In the genomic region with DNA sequence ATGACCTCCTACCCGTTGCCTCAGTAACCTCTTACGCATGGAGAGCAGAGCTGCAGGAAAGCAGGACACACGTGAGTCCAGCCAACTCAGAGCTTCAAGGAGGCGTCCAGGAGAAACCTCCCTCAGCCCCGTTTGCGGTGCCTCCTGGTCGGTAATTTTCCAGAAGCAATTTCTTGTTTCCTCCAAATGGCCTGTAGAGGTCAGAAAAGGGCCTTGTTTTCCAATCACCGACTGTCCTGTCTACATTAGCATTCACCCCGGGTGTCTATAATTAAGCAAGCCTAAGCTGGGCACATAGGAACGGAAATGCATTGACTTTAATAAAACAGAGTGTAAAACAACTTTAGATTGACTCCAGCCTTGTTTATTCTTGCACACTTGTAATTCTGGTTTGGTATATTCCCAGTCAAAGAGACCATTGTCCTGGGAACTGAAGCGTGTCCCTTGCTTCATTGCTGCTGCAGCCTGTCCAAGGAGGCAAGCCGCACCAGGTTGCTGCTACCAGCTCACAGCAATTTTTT, we compare ENCODE assay signal across 8 cellular contexts.
A peak's percentile ranks its signal among the peaks of the same experiment; 100 is the strongest.
DNase-seq lines count a peak whose midpoint lies in the region; ATAC-seq and TF ChIP-seq lines count a peak whose summit lies in the region.

No MANE protein-coding gene starts in this region.

- H3K27ac ChIP-seq in WERI-Rb-1 = no peak overlapping the region
- H3K27ac ChIP-seq in right atrium auricular region = no peak overlapping the region

- H3K4me1 Mint-ChIP-seq in stimulated activated effector memory CD8-positive, alpha-beta T cell treated with anti-CD3 and anti-CD28 coated beads, Interleukin-12 subunit alpha, Interleukin-12 subunit beta, amount 100 ng/mL, for 72 hours = no peaks in the 10 kb centered on the region
- no peaks in the 10 kb centered on the region for H3K4me1 Mint-ChIP-seq in natural killer cell

- no peak overlapping the region for H3K4me3 Mint-ChIP-seq in stimulated activated effector memory CD8-positive, alpha-beta T cell treated with anti-CD3 and anti-CD28 coated beads, Interleukin-12 subunit alpha, Interleukin-12 subunit beta, amount 100 ng/mL, for 72 hours
- no peak overlapping the region for H3K4me3 Mint-ChIP-seq in natural killer cell

- H3K4me3 ChIP-seq in MG63 (no peak overlapping the region), WERI-Rb-1 (ENCODE audit: low read depth, low read length) (no peak overlapping the region), right atrium auricular region (no peak overlapping the region)

- no peaks in the 10 kb centered on the region for H3K27me3 Mint-ChIP-seq in natural killer cell (ENCODE audit: low read depth in 2 of 2)

- DNase-seq in DMS79 (lab: John Stamatoyannopoulos, UW) (peak; percentile 17), MG63 (peak; percentile 29), WERI-Rb-1 (peak; percentile 30), right atrium auricular region (ENCODE audit: low spot score) (no peak), GOT3 (lab: John Stamatoyannopoulos, UW) (no peak), natural killer cell (no peak)
- no peak for DNase-seq in stimulated activated effector memory CD8-positive, alpha-beta T cell treated with anti-CD3 and anti-CD28 coated beads, Interleukin-12 subunit alpha, Interleukin-12 subunit beta, amount 100 ng/mL, for 72 hours (ENCODE audit: low spot score in 2 of 2)

- H3K36me3 Mint-ChIP-seq in stimulated activated effector memory CD8-positive, alpha-beta T cell treated with anti-CD3 and anti-CD28 coated beads, Interleukin-12 subunit alpha, Interleukin-12 subunit beta, amount 100 ng/mL, for 72 hours = no peaks in the 10 kb centered on the region
- no peaks in the 10 kb centered on the region for H3K36me3 Mint-ChIP-seq in natural killer cell

- H3K27me3 ChIP-seq in MG63 (no peaks in the 10 kb centered on the region), WERI-Rb-1 (ENCODE audit: insufficient read depth, low read depth, severe bottlenecking) (peaks cover 10% of the 10 kb centered on the region), right atrium auricular region (no peaks in the 10 kb centered on the region)

- no peaks in the 10 kb centered on the region for H3K9me3 Mint-ChIP-seq in stimulated activated effector memory CD8-positive, alpha-beta T cell treated with anti-CD3 and anti-CD28 coated beads, Interleukin-12 subunit alpha, Interleukin-12 subunit beta, amount 100 ng/mL, for 72 hours
- no peaks in the 10 kb centered on the region for H3K9me3 Mint-ChIP-seq in natural killer cell

- intact Hi-C loops in natural killer cell (cut with micrococcal nuclease) = no loop called here

- H3K4me1 ChIP-seq in right atrium auricular region = peaks cover 0 to 20% of the 10 kb centered on the region in 2 donors

- peak; percentile 19 for ATAC-seq in stimulated activated effector memory CD8-positive, alpha-beta T cell treated with anti-CD3 and anti-CD28 coated beads, Interleukin-12 subunit alpha, Interleukin-12 subunit beta, amount 100 ng/mL, for 72 hours
- ATAC-seq in GM18868 (IDR thresholded peaks at IDR 0.05; ENCODE audit: unreplicated experiment) (no peak), natural killer cell (no peak)

- TF ChIP-seq CTCF in WERI-Rb-1 (IDR thresholded peaks at IDR 0.05; ENCODE audit: low read depth, low read length) (peak; percentile 53; the same call in 1 of the 2 replicates), right atrium auricular region (IDR thresholded peaks at IDR 0.05) (peak; percentile 26 to 66), natural killer cell (IDR thresholded peaks at IDR 0.05) (no peak)

- H3K9me3 ChIP-seq in MG63 (no peaks in the 10 kb centered on the region), WERI-Rb-1 (ENCODE audit: severe bottlenecking) (no peaks in the 10 kb centered on the region), right atrium auricular region (no peaks in the 10 kb centered on the region)

- H3K36me3 ChIP-seq in MG63 (no peaks in the 10 kb centered on the region), WERI-Rb-1 (no peaks in the 10 kb centered on the region), right atrium auricular region (no peaks in the 10 kb centered on the region)

- H3K27ac Mint-ChIP-seq in stimulated activated effector memory CD8-positive, alpha-beta T cell treated with anti-CD3 and anti-CD28 coated beads, Interleukin-12 subunit alpha, Interleukin-12 subunit beta, amount 100 ng/mL, for 72 hours = no peak overlapping the region
- H3K27ac Mint-ChIP-seq in natural killer cell = no peak overlapping the region

Comparison
In these comparisons a context has a peak if more than half of its experiments do, and no peak if none do; other contexts are left out.
1. DNase-seq: peak in DMS79 (single experiment), MG63 (single experiment) and WERI-Rb-1 (single experiment); none in right atrium auricular region (single experiment), stimulated activated effector memory CD8-positive, alpha-beta T cell treated with anti-CD3 and anti-CD28 coated beads, Interleukin-12 subunit alpha, Interleukin-12 subunit beta, amount 100 ng/mL, for 72 hours (0 of 2), GOT3 (single experiment) and natural killer cell (single experiment).